ENCODE assay signal across 1 cellular context in the genomic region with DNA sequence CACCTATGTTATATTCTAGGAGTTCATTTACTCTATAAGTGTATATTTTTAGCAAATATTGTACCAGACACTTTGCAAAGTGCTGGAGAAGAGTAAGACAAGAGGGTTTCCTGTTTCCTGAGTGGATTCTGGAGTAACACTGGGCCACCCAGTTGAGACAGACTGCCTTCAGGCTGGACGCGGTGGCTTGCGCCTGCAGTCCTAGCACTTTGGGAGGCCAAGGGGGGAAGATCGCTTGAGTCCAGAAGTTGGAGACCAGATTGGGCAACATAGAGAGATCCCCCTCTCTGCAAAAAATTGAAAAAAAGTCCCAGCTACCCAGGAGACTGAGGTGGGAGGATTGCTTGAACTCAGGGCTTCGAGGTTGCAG.
TF ChIP-seq lines count a peak whose summit lies in the region.

No MANE protein-coding gene starts in this region.

TF ChIP-seq in SK-N-SH, 30 proteins besides CTCF, POLR2A, EP300 and RAD21 (continued from another document):
- TF ChIP-seq, protein P1, sequence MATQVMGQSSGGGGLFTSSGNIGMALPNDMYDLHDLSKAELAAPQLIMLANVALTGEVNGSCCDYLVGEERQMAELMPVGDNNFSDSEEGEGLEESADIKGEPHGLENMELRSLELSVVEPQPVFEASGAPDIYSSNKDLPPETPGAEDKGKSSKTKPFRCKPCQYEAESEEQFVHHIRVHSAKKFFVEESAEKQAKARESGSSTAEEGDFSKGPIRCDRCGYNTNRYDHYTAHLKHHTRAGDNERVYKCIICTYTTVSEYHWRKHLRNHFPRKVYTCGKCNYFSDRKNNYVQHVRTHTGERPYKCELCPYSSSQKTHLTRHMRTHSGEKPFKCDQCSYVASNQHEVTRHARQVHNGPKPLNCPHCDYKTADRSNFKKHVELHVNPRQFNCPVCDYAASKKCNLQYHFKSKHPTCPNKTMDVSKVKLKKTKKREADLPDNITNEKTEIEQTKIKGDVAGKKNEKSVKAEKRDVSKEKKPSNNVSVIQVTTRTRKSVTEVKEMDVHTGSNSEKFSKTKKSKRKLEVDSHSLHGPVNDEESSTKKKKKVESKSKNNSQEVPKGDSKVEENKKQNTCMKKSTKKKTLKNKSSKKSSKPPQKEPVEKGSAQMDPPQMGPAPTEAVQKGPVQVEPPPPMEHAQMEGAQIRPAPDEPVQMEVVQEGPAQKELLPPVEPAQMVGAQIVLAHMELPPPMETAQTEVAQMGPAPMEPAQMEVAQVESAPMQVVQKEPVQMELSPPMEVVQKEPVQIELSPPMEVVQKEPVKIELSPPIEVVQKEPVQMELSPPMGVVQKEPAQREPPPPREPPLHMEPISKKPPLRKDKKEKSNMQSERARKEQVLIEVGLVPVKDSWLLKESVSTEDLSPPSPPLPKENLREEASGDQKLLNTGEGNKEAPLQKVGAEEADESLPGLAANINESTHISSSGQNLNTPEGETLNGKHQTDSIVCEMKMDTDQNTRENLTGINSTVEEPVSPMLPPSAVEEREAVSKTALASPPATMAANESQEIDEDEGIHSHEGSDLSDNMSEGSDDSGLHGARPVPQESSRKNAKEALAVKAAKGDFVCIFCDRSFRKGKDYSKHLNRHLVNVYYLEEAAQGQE (IDR thresholded peaks at IDR 0.05; ENCODE audit: low read depth, low read length): no peak
- TF ChIP-seq, protein P2, sequence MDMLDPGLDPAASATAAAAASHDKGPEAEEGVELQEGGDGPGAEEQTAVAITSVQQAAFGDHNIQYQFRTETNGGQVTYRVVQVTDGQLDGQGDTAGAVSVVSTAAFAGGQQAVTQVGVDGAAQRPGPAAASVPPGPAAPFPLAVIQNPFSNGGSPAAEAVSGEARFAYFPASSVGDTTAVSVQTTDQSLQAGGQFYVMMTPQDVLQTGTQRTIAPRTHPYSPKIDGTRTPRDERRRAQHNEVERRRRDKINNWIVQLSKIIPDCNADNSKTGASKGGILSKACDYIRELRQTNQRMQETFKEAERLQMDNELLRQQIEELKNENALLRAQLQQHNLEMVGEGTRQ (IDR thresholded peaks at IDR 0.05; ENCODE audit: borderline replicate concordance, low read depth, low read length): no peak
- TF ChIP-seq, protein P3, sequence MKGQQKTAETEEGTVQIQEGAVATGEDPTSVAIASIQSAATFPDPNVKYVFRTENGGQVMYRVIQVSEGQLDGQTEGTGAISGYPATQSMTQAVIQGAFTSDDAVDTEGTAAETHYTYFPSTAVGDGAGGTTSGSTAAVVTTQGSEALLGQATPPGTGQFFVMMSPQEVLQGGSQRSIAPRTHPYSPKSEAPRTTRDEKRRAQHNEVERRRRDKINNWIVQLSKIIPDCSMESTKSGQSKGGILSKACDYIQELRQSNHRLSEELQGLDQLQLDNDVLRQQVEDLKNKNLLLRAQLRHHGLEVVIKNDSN (IDR thresholded peaks at IDR 0.05; ENCODE audit: borderline replicate concordance, low read depth): no peak
- TF ChIP-seq FOSL2 (IDR thresholded peaks at IDR 0.05; ENCODE audit: borderline replicate concordance, low read depth) (no peak), MXI1 (IDR thresholded peaks at IDR 0.05; ENCODE audit: low read depth, low read length) (no peak), RCOR1 (IDR thresholded peaks at IDR 0.05; ENCODE audit: low read length) (no peak)
- TF ChIP-seq, protein P4, sequence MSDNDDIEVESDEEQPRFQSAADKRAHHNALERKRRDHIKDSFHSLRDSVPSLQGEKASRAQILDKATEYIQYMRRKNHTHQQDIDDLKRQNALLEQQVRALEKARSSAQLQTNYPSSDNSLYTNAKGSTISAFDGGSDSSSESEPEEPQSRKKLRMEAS (IDR thresholded peaks at IDR 0.05; ENCODE audit: low read depth): no peak
- TF ChIP-seq, protein P5, sequence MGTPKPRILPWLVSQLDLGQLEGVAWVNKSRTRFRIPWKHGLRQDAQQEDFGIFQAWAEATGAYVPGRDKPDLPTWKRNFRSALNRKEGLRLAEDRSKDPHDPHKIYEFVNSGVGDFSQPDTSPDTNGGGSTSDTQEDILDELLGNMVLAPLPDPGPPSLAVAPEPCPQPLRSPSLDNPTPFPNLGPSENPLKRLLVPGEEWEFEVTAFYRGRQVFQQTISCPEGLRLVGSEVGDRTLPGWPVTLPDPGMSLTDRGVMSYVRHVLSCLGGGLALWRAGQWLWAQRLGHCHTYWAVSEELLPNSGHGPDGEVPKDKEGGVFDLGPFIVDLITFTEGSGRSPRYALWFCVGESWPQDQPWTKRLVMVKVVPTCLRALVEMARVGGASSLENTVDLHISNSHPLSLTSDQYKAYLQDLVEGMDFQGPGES (IDR thresholded peaks at IDR 0.05; ENCODE audit: low read depth, low read length): no peak
TF ChIP-seq in SK-N-SH: peak in this region for 0.
